In genomic region chr5:87909382-87909781, GRCh38 we compare ENCODE assay signal across 24 cellular contexts.
"Had no signal": no experiment of that assay in that cellular context is flagged by ENCODE, and none has a peak within 500 bp of the region (broad histone marks: within the 10 kb centered on the region; RNA-seq: fewer than 3 reads in every experiment).

No MANE protein-coding gene starts in this region.

- H3K36me3 ChIP-seq: breast epithelium, sigmoid colon, transverse colon had no signal

- H3K9me3 ChIP-seq: transverse colon had no signal

- H3K4me2 ChIP-seq: smooth muscle cell had no signal

- ATAC-seq: activated CD4-positive, alpha-beta T cell treated with anti-CD3 and anti-CD28 coated beads for 36 hours; activated T-helper 17 cell treated with anti-CD3 and anti-CD28 coated beads, Interleukin-2, amount 50 U/mL, for 72 hours; foreskin keratinocyte; left colon; stimulated activated naive B cell treated with anti-CD40 and anti-IgM and Interleukin-4, amounts not matched to agents 10 μg/mL and 1 μg/mL and 100 μg/mL, for 72 hours had no signal

- H3K4me1 ChIP-seq: breast epithelium, foreskin keratinocyte, sigmoid colon, transverse colon had no signal

- H3K4me1 Mint-ChIP-seq: activated B cell treated with CpG ODN at 0.5 μM for 24 hours; activated CD4-positive, alpha-beta T cell treated with anti-CD3 and anti-CD28 coated beads for 36 hours; activated naive CD8-positive, alpha-beta T cell treated with anti-CD3 and anti-CD28 coated beads for 36 hours; activated T-helper 17 cell treated with anti-CD3 and anti-CD28 coated beads, Interleukin-2, amount 50 U/mL, for 72 hours; central memory CD8-positive, alpha-beta T cell; naive B cell; stimulated activated naive B cell treated with anti-CD40 and anti-IgM and Interleukin-4, amounts not matched to agents 10 μg/mL and 1 μg/mL and 100 μg/mL, for 72 hours had no signal

- H3K27me3 Mint-ChIP-seq: activated B cell treated with CpG ODN at 0.5 μM for 24 hours; activated CD4-positive, alpha-beta T cell treated with anti-CD3 and anti-CD28 coated beads for 36 hours; activated naive CD8-positive, alpha-beta T cell treated with anti-CD3 and anti-CD28 coated beads for 36 hours; activated T-cell treated with anti-CD3 and anti-CD28 coated beads, Interleukin-2, amount 50 U/mL, for 24 hours; central memory CD8-positive, alpha-beta T cell; naive B cell; progenitor cell of endocrine pancreas; stimulated activated naive B cell treated with anti-CD40 and anti-IgM and Interleukin-4, amounts not matched to agents 10 μg/mL and 1 μg/mL and 100 μg/mL, for 72 hours had no signal

- DNase-seq: activated B cell treated with CpG ODN at 0.5 μM for 24 hours; activated CD4-positive, alpha-beta T cell treated with anti-CD3 and anti-CD28 coated beads for 36 hours; activated CD4-positive, alpha-beta T cell treated with anti-CD3 and anti-CD28 coated beads, Interleukin-2, amount 50 U/mL, for 4 hours; activated CD8-positive, alpha-beta memory T cell treated with anti-CD3 and anti-CD28 coated beads for 24 hours; activated CD8-positive, alpha-beta memory T cell treated with anti-CD3 and anti-CD28 coated beads, Interleukin-2, amount 50 U/mL, for 4 hours; activated naive CD8-positive, alpha-beta T cell treated with anti-CD3 and anti-CD28 coated beads for 36 hours; activated T-cell treated with anti-CD3 and anti-CD28 coated beads, Interleukin-2, amount 50 U/mL, for 24 hours; effector memory CD4-positive, alpha-beta T cell; foreskin keratinocyte; left colon; naive B cell; retina; sigmoid colon; stimulated activated CD4-positive, alpha-beta T cell treated with anti-CD3 and anti-CD28 coated beads, Interleukin-15, amount 100 ng/mL, for 24 hours; stimulated activated CD4-positive, alpha-beta T cell treated with anti-CD3 and anti-CD28 coated beads, Interleukin-2, amount 100 ng/mL, for 48 hours; stimulated activated CD8-positive, alpha-beta memory T cell treated with anti-CD3 and anti-CD28 coated beads, Interleukin-4, amount 100 ng/mL, for 48 hours; stimulated activated naive B cell treated with anti-CD40 and anti-IgM and Interleukin-4, amounts not matched to agents 10 μg/mL and 1 μg/mL and 100 μg/mL, for 72 hours; T1000; transverse colon had no signal

- H3K4me3 Mint-ChIP-seq: activated B cell treated with CpG ODN at 0.5 μM for 24 hours; activated CD4-positive, alpha-beta T cell treated with anti-CD3 and anti-CD28 coated beads for 36 hours; activated naive CD8-positive, alpha-beta T cell treated with anti-CD3 and anti-CD28 coated beads for 36 hours; activated T-cell treated with anti-CD3 and anti-CD28 coated beads, Interleukin-2, amount 50 U/mL, for 24 hours; activated T-helper 17 cell treated with anti-CD3 and anti-CD28 coated beads, Interleukin-2, amount 50 U/mL, for 72 hours; central memory CD8-positive, alpha-beta T cell; naive B cell; stimulated activated naive B cell treated with anti-CD40 and anti-IgM and Interleukin-4, amounts not matched to agents 10 μg/mL and 1 μg/mL and 100 μg/mL, for 72 hours had no signal

- H3K27ac Mint-ChIP-seq: activated B cell treated with CpG ODN at 0.5 μM for 24 hours; activated CD4-positive, alpha-beta T cell treated with anti-CD3 and anti-CD28 coated beads for 36 hours; activated naive CD8-positive, alpha-beta T cell treated with anti-CD3 and anti-CD28 coated beads for 36 hours; activated T-cell treated with anti-CD3 and anti-CD28 coated beads, Interleukin-2, amount 50 U/mL, for 24 hours; activated T-helper 17 cell treated with anti-CD3 and anti-CD28 coated beads, Interleukin-2, amount 50 U/mL, for 72 hours; naive B cell; progenitor cell of endocrine pancreas; stimulated activated naive B cell treated with anti-CD40 and anti-IgM and Interleukin-4, amounts not matched to agents 10 μg/mL and 1 μg/mL and 100 μg/mL, for 72 hours had no signal

- H3K27me3 ChIP-seq: breast epithelium, foreskin keratinocyte, sigmoid colon, transverse colon had no signal

- H3K4me3 ChIP-seq: breast epithelium, sigmoid colon, smooth muscle cell, transverse colon had no signal

- H3K9me3 Mint-ChIP-seq: activated B cell treated with CpG ODN at 0.5 μM for 24 hours; activated T-helper 17 cell treated with anti-CD3 and anti-CD28 coated beads, Interleukin-2, amount 50 U/mL, for 72 hours; central memory CD8-positive, alpha-beta T cell had no signal

- H3K36me3 Mint-ChIP-seq: activated naive CD8-positive, alpha-beta T cell treated with anti-CD3 and anti-CD28 coated beads for 36 hours; naive B cell; stimulated activated naive B cell treated with anti-CD40 and anti-IgM and Interleukin-4, amounts not matched to agents 10 μg/mL and 1 μg/mL and 100 μg/mL, for 72 hours had no signal

- H3K27ac ChIP-seq: breast epithelium, foreskin keratinocyte, sigmoid colon, transverse colon had no signal
